ENCODE assay signal across 1 cellular context in the genomic region with DNA sequence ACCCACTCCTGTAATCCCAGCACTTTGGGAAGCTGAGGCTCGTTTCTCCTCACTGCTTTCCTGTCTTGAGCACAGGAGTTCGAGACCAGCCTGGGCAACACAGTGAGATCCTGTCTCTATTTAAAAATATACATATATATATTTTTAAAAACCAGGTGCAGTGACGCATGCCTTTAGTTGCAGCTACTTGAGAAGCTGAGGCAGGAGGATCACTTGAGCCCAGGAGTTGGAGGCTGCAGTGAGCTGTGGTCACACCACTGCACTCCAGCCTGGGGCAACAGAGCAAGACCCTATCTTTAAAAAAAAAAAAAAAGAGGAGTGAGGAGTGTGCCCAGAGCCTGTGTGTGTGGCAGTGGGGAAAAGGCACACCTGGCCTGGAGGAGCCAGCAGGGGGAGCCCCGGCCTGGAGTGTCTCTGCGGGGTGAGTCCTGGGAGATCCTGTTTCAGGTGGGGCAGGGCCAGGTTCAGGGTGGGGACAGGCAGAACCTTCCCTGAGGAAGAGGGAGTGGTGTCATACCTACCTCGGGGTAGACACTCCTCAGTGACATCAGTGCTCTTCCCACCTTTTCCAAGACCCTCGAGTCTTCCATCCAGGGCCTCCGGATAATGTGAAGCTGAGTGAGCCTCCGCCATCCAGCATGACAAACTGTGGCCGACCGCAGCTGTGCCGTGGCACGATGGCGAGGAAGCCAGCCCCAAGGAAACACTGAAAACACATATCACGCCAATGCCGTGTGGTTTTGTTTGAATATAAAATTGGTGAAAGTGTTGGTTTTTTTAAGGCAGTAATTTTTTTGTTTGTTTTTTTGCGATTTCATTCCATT.
TF ChIP-seq lines count a peak whose summit lies in the region.

No MANE protein-coding gene starts in this region.

TF ChIP-seq in K562, 482 proteins besides CTCF, POLR2A, EP300 and RAD21 (continued from another document):
- no peak for TF ChIP-seq NR1H2 (CRISPR knock-in tag; IDR thresholded peaks at IDR 0.05)
- TF ChIP-seq NCOA2 (IDR thresholded peaks at IDR 0.05; ENCODE audit: partially characterized antibody in 2 of 2): no peak
- TF ChIP-seq CREB1 (IDR thresholded peaks at IDR 0.05): no peak
- TF ChIP-seq CREB1 (CRISPR knock-in tag; IDR thresholded peaks at IDR 0.05): no peak
- 0 out of 2 replicates have a peak, but pooled peaks have one; percentile 37 for TF ChIP-seq RB1 (IDR thresholded peaks at IDR 0.05; ENCODE audit: low read depth)
- TF ChIP-seq ZNF511 (CRISPR knock-in tag; IDR thresholded peaks at IDR 0.05): no peak
- TF ChIP-seq NCOR1 (IDR thresholded peaks at IDR 0.05): no peak
- TF ChIP-seq MCM2 (IDR thresholded peaks at IDR 0.05; ENCODE audit: low read depth): no peak
- no peak for TF ChIP-seq ZNF263 (CRISPR knock-in tag; IDR thresholded peaks at IDR 0.05; ENCODE audit: borderline replicate concordance)
- peak; percentile 42; the same call in 1 of the 2 replicates for TF ChIP-seq ZNF121 (CRISPR knock-in tag; conservative IDR thresholded peaks at IDR 0.05)
- TF ChIP-seq, protein P1, sequence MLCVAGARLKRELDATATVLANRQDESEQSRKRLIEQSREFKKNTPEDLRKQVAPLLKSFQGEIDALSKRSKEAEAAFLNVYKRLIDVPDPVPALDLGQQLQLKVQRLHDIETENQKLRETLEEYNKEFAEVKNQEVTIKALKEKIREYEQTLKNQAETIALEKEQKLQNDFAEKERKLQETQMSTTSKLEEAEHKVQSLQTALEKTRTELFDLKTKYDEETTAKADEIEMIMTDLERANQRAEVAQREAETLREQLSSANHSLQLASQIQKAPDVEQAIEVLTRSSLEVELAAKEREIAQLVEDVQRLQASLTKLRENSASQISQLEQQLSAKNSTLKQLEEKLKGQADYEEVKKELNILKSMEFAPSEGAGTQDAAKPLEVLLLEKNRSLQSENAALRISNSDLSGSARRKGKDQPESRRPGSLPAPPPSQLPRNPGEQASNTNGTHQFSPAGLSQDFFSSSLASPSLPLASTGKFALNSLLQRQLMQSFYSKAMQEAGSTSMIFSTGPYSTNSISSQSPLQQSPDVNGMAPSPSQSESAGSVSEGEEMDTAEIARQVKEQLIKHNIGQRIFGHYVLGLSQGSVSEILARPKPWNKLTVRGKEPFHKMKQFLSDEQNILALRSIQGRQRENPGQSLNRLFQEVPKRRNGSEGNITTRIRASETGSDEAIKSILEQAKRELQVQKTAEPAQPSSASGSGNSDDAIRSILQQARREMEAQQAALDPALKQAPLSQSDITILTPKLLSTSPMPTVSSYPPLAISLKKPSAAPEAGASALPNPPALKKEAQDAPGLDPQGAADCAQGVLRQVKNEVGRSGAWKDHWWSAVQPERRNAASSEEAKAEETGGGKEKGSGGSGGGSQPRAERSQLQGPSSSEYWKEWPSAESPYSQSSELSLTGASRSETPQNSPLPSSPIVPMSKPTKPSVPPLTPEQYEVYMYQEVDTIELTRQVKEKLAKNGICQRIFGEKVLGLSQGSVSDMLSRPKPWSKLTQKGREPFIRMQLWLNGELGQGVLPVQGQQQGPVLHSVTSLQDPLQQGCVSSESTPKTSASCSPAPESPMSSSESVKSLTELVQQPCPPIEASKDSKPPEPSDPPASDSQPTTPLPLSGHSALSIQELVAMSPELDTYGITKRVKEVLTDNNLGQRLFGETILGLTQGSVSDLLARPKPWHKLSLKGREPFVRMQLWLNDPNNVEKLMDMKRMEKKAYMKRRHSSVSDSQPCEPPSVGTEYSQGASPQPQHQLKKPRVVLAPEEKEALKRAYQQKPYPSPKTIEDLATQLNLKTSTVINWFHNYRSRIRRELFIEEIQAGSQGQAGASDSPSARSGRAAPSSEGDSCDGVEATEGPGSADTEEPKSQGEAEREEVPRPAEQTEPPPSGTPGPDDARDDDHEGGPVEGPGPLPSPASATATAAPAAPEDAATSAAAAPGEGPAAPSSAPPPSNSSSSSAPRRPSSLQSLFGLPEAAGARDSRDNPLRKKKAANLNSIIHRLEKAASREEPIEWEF (CRISPR knock-in tag; IDR thresholded peaks at IDR 0.05): no peak
- no peak for TF ChIP-seq ZNF324 (CRISPR knock-in tag; IDR thresholded peaks at IDR 0.05)
- TF ChIP-seq ELF2 (CRISPR knock-in tag; IDR thresholded peaks at IDR 0.05): no peak
- no peak for TF ChIP-seq ARID1B (IDR thresholded peaks at IDR 0.05)
- no peak for TF ChIP-seq RAD51 (IDR thresholded peaks at IDR 0.05; ENCODE audit: borderline replicate concordance, low read depth)
- peak; percentile 54; the same call in 1 of the 2 replicates for TF ChIP-seq ARID2 (IDR thresholded peaks at IDR 0.05)
- no peak for TF ChIP-seq XRCC5 (IDR thresholded peaks at IDR 0.05; ENCODE audit: low read depth, low read length)
- TF ChIP-seq RFX7 (CRISPR knock-in tag; IDR thresholded peaks at IDR 0.05): no peak
- 0 out of 2 replicates have a peak, but pooled peaks have one; percentile 15 for TF ChIP-seq JUND (IDR thresholded peaks at IDR 0.05; ENCODE audit: borderline replicate concordance, low read depth, low read length)
- TF ChIP-seq JUND (tag; IDR thresholded peaks at IDR 0.05; ENCODE audit: borderline replicate concordance, low read depth, low read length): no peak; the same call in 2 of the 3 replicates
- TF ChIP-seq ZSCAN32 (CRISPR knock-in tag; IDR thresholded peaks at IDR 0.05): no peak
- TF ChIP-seq ZBTB26 (CRISPR knock-in tag; IDR thresholded peaks at IDR 0.05): no peak
- TF ChIP-seq, protein P2, sequence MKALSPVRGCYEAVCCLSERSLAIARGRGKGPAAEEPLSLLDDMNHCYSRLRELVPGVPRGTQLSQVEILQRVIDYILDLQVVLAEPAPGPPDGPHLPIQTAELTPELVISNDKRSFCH (CRISPR knock-in tag; IDR thresholded peaks at IDR 0.05): no peak
- TF ChIP-seq, protein P2 (tag; IDR thresholded peaks at IDR 0.05): no peak
- TF ChIP-seq SRSF3 (IDR thresholded peaks at IDR 0.05; ENCODE audit: insufficient read depth, low read length): no peak
- no peak for TF ChIP-seq CREB5 (CRISPR knock-in tag; IDR thresholded peaks at IDR 0.05)
- no peak for TF ChIP-seq NUFIP1 (IDR thresholded peaks at IDR 0.05; ENCODE audit: partially characterized antibody)
- TF ChIP-seq SPI1 (IDR thresholded peaks at IDR 0.05; ENCODE audit: borderline replicate concordance, low read depth, low read length): no peak
- no peak for TF ChIP-seq GABPA (tag; conservative IDR thresholded peaks at IDR 0.05; ENCODE audit: low read depth)
- no peak for TF ChIP-seq PRPF4 (IDR thresholded peaks at IDR 0.05; ENCODE audit: insufficient read depth, low read depth, low read length, poor library complexity, severe bottlenecking)
- TF ChIP-seq, protein P3, sequence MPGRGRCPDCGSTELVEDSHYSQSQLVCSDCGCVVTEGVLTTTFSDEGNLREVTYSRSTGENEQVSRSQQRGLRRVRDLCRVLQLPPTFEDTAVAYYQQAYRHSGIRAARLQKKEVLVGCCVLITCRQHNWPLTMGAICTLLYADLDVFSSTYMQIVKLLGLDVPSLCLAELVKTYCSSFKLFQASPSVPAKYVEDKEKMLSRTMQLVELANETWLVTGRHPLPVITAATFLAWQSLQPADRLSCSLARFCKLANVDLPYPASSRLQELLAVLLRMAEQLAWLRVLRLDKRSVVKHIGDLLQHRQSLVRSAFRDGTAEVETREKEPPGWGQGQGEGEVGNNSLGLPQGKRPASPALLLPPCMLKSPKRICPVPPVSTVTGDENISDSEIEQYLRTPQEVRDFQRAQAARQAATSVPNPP (IDR thresholded peaks at IDR 0.05; ENCODE audit: borderline replicate concordance, insufficient read depth, insufficient read length): no peak
